Comparison of ENCODE assay signal across 23 cellular contexts in the genomic region with DNA sequence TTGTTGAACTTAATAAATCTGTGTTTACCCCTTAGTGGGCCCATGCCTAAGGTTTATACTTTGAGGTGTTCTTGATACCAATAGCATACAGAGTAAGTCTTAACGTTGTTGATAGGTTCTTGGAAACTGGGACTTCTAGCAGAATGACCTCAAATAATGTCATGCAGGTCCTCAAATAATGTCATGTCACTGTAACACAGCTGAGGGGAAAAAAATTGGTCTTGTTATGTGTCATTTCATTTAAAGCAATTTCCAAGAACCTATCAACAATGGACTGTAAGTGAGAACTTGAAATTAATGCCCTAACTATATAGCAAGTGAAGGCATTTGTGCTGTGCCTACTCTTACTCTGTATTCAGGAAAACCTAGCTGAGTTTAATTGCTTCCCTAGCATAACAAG. TPM values are rescaled to one million over a fixed set of nuclear protein-coding genes. Genes with fewer than 3 reads are reported as not detected.
A peak's percentile ranks its signal among the peaks of the same experiment; 100 is the strongest.
DNase-seq lines count a peak whose midpoint lies in the region; ATAC-seq and TF ChIP-seq lines count a peak whose summit lies in the region.
"Had no signal": no experiment of that assay in that cellular context is flagged by ENCODE, and none has a peak within 500 bp of the region (broad histone marks: within the 10 kb centered on the region; RNA-seq: fewer than 3 reads in every experiment).

No MANE protein-coding gene starts in this region.

- no peak for DNase-seq in CD4-positive, CD25-positive, alpha-beta regulatory T cell
- no peak for DNase-seq in CD8-positive, alpha-beta memory T cell
- DNase-seq in activated CD8-positive, alpha-beta T cell treated with anti-CD3 and anti-CD28 coated beads for 36 hours, result no peak
- DNase-seq in right lobe of liver (no peak), OCI-LY7 (ENCODE audit: low spot score) (no peak)
- no peak for DNase-seq in stimulated activated CD4-positive, alpha-beta T cell treated with anti-CD3 and anti-CD28 coated beads, Interleukin-12 subunit alpha, Interleukin-12 subunit beta, amount 100 ng/mL, for 4 hours
- DNase-seq: activated CD4-positive, alpha-beta T cell treated with anti-CD3 and anti-CD28 coated beads for 4 hours; esophagus squamous epithelium; left cardiac atrium; NCI-H1092; NCI-H187; NCI-H524 treated with DMSO at 0.1 percent for 48 hours; PC-3; right cardiac atrium; stimulated activated CD4-positive, alpha-beta T cell treated with anti-CD3 and anti-CD28 coated beads, Interleukin-4, amount 100 ng/mL, for 1 hour; T-helper 2 cell had no signal

- peaks cover 48 to 53% (median 51%) of the 10 kb centered on the region in 4 donors for H3K4me1 Mint-ChIP-seq in CD4-positive, CD25-positive, alpha-beta regulatory T cell
- H3K4me1 Mint-ChIP-seq in CD8-positive, alpha-beta memory T cell, result peaks cover 44 to 74% (median 71%) of the 10 kb centered on the region in 3 donors
- peaks cover 55% of the 10 kb centered on the region for H3K4me1 Mint-ChIP-seq in activated CD8-positive, alpha-beta T cell treated with anti-CD3 and anti-CD28 coated beads for 36 hours (ENCODE audit: low read depth)

- H3K79me2 ChIP-seq in OCI-LY7 (ENCODE audit: insufficient read depth, low read depth, low read length), result peaks cover 72% of the 10 kb centered on the region

- H2AFZ ChIP-seq in OCI-LY7 (ENCODE audit: low read length), result no peak overlapping the region
- H2AFZ ChIP-seq: neural progenitor cell had no signal

- H3K4me3 Mint-ChIP-seq in CD4-positive, CD25-positive, alpha-beta regulatory T cell, result peak overlapping the region in 1 of 4 donors; percentile 37
- H3K4me3 Mint-ChIP-seq in CD8-positive, alpha-beta memory T cell, result no peak overlapping the region
- no peak overlapping the region for H3K4me3 Mint-ChIP-seq in activated CD8-positive, alpha-beta T cell treated with anti-CD3 and anti-CD28 coated beads for 36 hours
- H3K4me3 Mint-ChIP-seq: central memory CD8-positive, alpha-beta T cell; dendritic cell treated with granulocyte-macrophage colony-stimulating factor and Interleukin-4, amounts not matched to agents 40 ng/mL and 50 ng/mL, for 4 days; neural progenitor cell had no signal

- no peak overlapping the region for H3K27ac ChIP-seq in CD4-positive, CD25-positive, alpha-beta regulatory T cell (ENCODE audit: insufficient read depth, low read length, poor library complexity, severe bottlenecking)
- no peak overlapping the region for H3K27ac ChIP-seq in CD8-positive, alpha-beta memory T cell (ENCODE audit: low read depth, low read length)
- H3K27ac ChIP-seq in right lobe of liver, result peak overlapping the region in 2 of 3 donors; percentile 17 to 64
- H3K27ac ChIP-seq in OCI-LY7 (ENCODE audit: low read depth, low read length, poor library complexity, severe bottlenecking), result no peak overlapping the region
- H3K27ac ChIP-seq: esophagus squamous epithelium, neural progenitor cell had no signal

- no peak overlapping the region for H3K4me2 ChIP-seq in OCI-LY7 (ENCODE audit: low read length)
- H3K4me2 ChIP-seq: neural progenitor cell had no signal

- peaks cover 40% of the 10 kb centered on the region for H3K4me1 ChIP-seq in CD4-positive, CD25-positive, alpha-beta regulatory T cell (ENCODE audit: control insufficient read depth, insufficient read depth, low read length, poor library complexity, severe bottlenecking)
- H3K4me1 ChIP-seq in CD8-positive, alpha-beta memory T cell (ENCODE audit: insufficient read depth, low read length), result peaks cover 23% of the 10 kb centered on the region
- H3K4me1 ChIP-seq in right lobe of liver, result peaks cover 0 to 64% (median 18%) of the 10 kb centered on the region in 4 donors
- H3K4me1 ChIP-seq in OCI-LY7 (ENCODE audit: insufficient read depth, low read length, poor library complexity, severe bottlenecking), result peaks cover 19% of the 10 kb centered on the region
- H3K4me1 ChIP-seq: neural progenitor cell had no signal

- no peak overlapping the region for H3K4me3 ChIP-seq in CD4-positive, CD25-positive, alpha-beta regulatory T cell (ENCODE audit: low read depth, low read length)
- H3K4me3 ChIP-seq in CD8-positive, alpha-beta memory T cell (ENCODE audit: low read length), result no peak overlapping the region
- H3K4me3 ChIP-seq in right lobe of liver (no peak overlapping the region), OCI-LY7 (ENCODE audit: low read depth, low read length, poor library complexity, severe bottlenecking) (no peak overlapping the region)
- H3K4me3 ChIP-seq: esophagus squamous epithelium, neural progenitor cell had no signal

- CTCF ChIA-PET in CD8-positive, alpha-beta memory T cell (lab: Charles Lee), result no interaction called here
- CTCF ChIA-PET in activated CD8-positive, alpha-beta T cell treated with anti-CD3 and anti-CD28 coated beads for 36 hours (lab: Charles Lee), result no interaction called here
- CTCF ChIA-PET in OCI-LY7 (lab: Charles Lee; ENCODE audit: unreplicated experiment), result no interaction called here

- no peaks in the 10 kb centered on the region for H3K9me3 ChIP-seq in CD4-positive, CD25-positive, alpha-beta regulatory T cell (ENCODE audit: control insufficient read depth in 2 of 2, low read length in 2 of 2)
- H3K9me3 ChIP-seq in CD8-positive, alpha-beta memory T cell (ENCODE audit: low read length), result no peaks in the 10 kb centered on the region
- H3K9me3 ChIP-seq in right lobe of liver (no peaks in the 10 kb centered on the region), OCI-LY7 (ENCODE audit: low read length) (no peaks in the 10 kb centered on the region)
- H3K9me3 ChIP-seq: esophagus squamous epithelium had no signal

- peaks cover 57% of the 10 kb centered on the region for H3K36me3 Mint-ChIP-seq in CD4-positive, CD25-positive, alpha-beta regulatory T cell
- peaks cover 19 to 90% (median 37%) of the 10 kb centered on the region in 3 donors for H3K36me3 Mint-ChIP-seq in CD8-positive, alpha-beta memory T cell
- H3K36me3 Mint-ChIP-seq in activated CD8-positive, alpha-beta T cell treated with anti-CD3 and anti-CD28 coated beads for 36 hours (ENCODE audit: low read depth), result peaks cover 77% of the 10 kb centered on the region

- ATAC-seq in CD4-positive, CD25-positive, alpha-beta regulatory T cell (ENCODE audit: low read depth in 2 of 2), result no peak
- peak; percentile 19 for ATAC-seq in activated CD8-positive, alpha-beta T cell treated with anti-CD3 and anti-CD28 coated beads for 36 hours
- no peak for ATAC-seq in right lobe of liver
- ATAC-seq in GM19328 (IDR thresholded peaks at IDR 0.05; ENCODE audit: unreplicated experiment), result no peak
- ATAC-seq: left cardiac atrium, PC-3, Right ventricle myocardium inferior, SK-N-SH treated with all-trans-retinoic acid at 6 μM for 48 hours had no signal

- intact Hi-C loops in activated CD8-positive, alpha-beta T cell treated with anti-CD3 and anti-CD28 coated beads for 36 hours (cut with micrococcal nuclease), result no loop called here
- intact Hi-C loops in right lobe of liver (cut with DNase I), result no loop called here
- intact Hi-C loops in OCI-LY7 (cut with micrococcal nuclease; ENCODE audit: unreplicated experiment), result no loop called here

- WGBS in right lobe of liver (ENCODE audit: insufficient coverage, low coverage, low lambda C conversion rate, missing lambda C conversion rate), result 25% methylated on average over 1 of the region's 1 CpG

- no peaks in the 10 kb centered on the region for H3K27me3 Mint-ChIP-seq in CD4-positive, CD25-positive, alpha-beta regulatory T cell
- H3K27me3 Mint-ChIP-seq in CD8-positive, alpha-beta memory T cell, result no peaks in the 10 kb centered on the region
- H3K27me3 Mint-ChIP-seq in activated CD8-positive, alpha-beta T cell treated with anti-CD3 and anti-CD28 coated beads for 36 hours, result no peaks in the 10 kb centered on the region
- H3K27me3 Mint-ChIP-seq: central memory CD8-positive, alpha-beta T cell; dendritic cell treated with granulocyte-macrophage colony-stimulating factor and Interleukin-4, amounts not matched to agents 40 ng/mL and 50 ng/mL, for 4 days had no signal

- no TSS peak for BruUV-seq in OCI-LY7 (replicated peaks; lab: Mats Ljungman, UMichigan)

- H3K9me3 Mint-ChIP-seq in CD4-positive, CD25-positive, alpha-beta regulatory T cell, result no peaks in the 10 kb centered on the region
- H3K9me3 Mint-ChIP-seq in CD8-positive, alpha-beta memory T cell, result no peaks in the 10 kb centered on the region
- no peaks in the 10 kb centered on the region for H3K9me3 Mint-ChIP-seq in activated CD8-positive, alpha-beta T cell treated with anti-CD3 and anti-CD28 coated beads for 36 hours
- H3K9me3 Mint-ChIP-seq: activated T-helper 2 cell treated with anti-CD3 and anti-CD28 coated beads, Interferon-gamma antibody, Interleukin-2, Interleukin-4, amounts not matched to agents 10 μg/mL and 5 μg/mL and 100 μg/mL, durations not matched to agents 14 hours and 24 hours and 36 hours; central memory CD8-positive, alpha-beta T cell; dendritic cell treated with granulocyte-macrophage colony-stimulating factor and Interleukin-4, amounts not matched to agents 40 ng/mL and 50 ng/mL, for 4 days; neural progenitor cell had no signal

- no peaks in the 10 kb centered on the region for H3K27me3 ChIP-seq in CD4-positive, CD25-positive, alpha-beta regulatory T cell (ENCODE audit: control insufficient read depth, insufficient read depth, low read length)
- no peaks in the 10 kb centered on the region for H3K27me3 ChIP-seq in CD8-positive, alpha-beta memory T cell (ENCODE audit: insufficient read depth, low read length, poor library complexity, severe bottlenecking)
- H3K27me3 ChIP-seq in right lobe of liver, result no peaks in the 10 kb centered on the region
- H3K27me3 ChIP-seq: esophagus squamous epithelium, neural progenitor cell had no signal

- H4K20me1 ChIP-seq in OCI-LY7 (ENCODE audit: insufficient read depth, low read length), result peaks cover 28% of the 10 kb centered on the region

- H3K9me2 ChIP-seq in OCI-LY7 (ENCODE audit: insufficient read depth, low read length), result no peaks in the 10 kb centered on the region

- no peak for TF ChIP-seq POLR2A in right lobe of liver (IDR thresholded peaks at IDR 0.05)

- TF ChIP-seq CTCF in activated CD8-positive, alpha-beta T cell treated with anti-CD3 and anti-CD28 coated beads for 36 hours (IDR thresholded peaks at IDR 0.05), result no peak
- TF ChIP-seq CTCF in right lobe of liver (IDR thresholded peaks at IDR 0.05) (no peak), OCI-LY7 (conservative IDR thresholded peaks at IDR 0.05; ENCODE audit: low read length) (no peak)

- peaks cover 91% of the 10 kb centered on the region for H3K36me3 ChIP-seq in CD4-positive, CD25-positive, alpha-beta regulatory T cell (ENCODE audit: control insufficient read depth, insufficient read depth, low read length)
- peaks cover 70% of the 10 kb centered on the region for H3K36me3 ChIP-seq in CD8-positive, alpha-beta memory T cell (ENCODE audit: insufficient read depth, low read length)
- H3K36me3 ChIP-seq in right lobe of liver, result peaks cover 4 to 91% (median 56%) of the 10 kb centered on the region in 4 donors
- peaks cover 100% of the 10 kb centered on the region for H3K36me3 ChIP-seq in OCI-LY7 (ENCODE audit: insufficient read depth, low read length)

- POLR2A ChIA-PET in CD8-positive, alpha-beta memory T cell (lab: Charles Lee), result no interaction called here
- POLR2A ChIA-PET in activated CD8-positive, alpha-beta T cell treated with anti-CD3 and anti-CD28 coated beads for 36 hours (lab: Charles Lee), result no interaction called here
- POLR2A ChIA-PET in OCI-LY7 (lab: Charles Lee), result no interaction called here

- H3K27ac Mint-ChIP-seq in CD4-positive, CD25-positive, alpha-beta regulatory T cell, result peak overlapping the region in 2 of 3 donors; percentile 2 to 6
- H3K27ac Mint-ChIP-seq in CD8-positive, alpha-beta memory T cell, result peak overlapping the region in 6 of 8 donors; percentile 10 to 47 (median 30)
- peak overlapping the region; percentile 75 for H3K27ac Mint-ChIP-seq in activated CD8-positive, alpha-beta T cell treated with anti-CD3 and anti-CD28 coated beads for 36 hours
- H3K27ac Mint-ChIP-seq: activated T-helper 2 cell treated with anti-CD3 and anti-CD28 coated beads, Interferon-gamma antibody, Interleukin-2, Interleukin-4, amounts not matched to agents 10 μg/mL and 5 μg/mL and 100 μg/mL, durations not matched to agents 14 hours and 24 hours and 36 hours; dendritic cell treated with granulocyte-macrophage colony-stimulating factor and Interleukin-4, amounts not matched to agents 40 ng/mL and 50 ng/mL, for 4 days; neural progenitor cell had no signal

RNA-seq across cellular contexts. Expression of gene DNAJA1, which starts 7.2 kb away (rescaled TPM):
- total RNA-seq in CD4-positive, CD25-positive, alpha-beta regulatory T cell, result 214 TPM
- polyA plus RNA-seq in CD4-positive, CD25-positive, alpha-beta regulatory T cell, result 100 to 1,000 TPM in 2 of 4 donors, 10 to 100 TPM in 2; 82.4 to 106 (median 99.1) TPM
- 100 to 1,000 TPM; 318 to 332 TPM for total RNA-seq in CD8-positive, alpha-beta memory T cell
- polyA plus RNA-seq in CD8-positive, alpha-beta memory T cell, result 106 TPM
- 100 to 1,000 TPM; 139 to 143 TPM for total RNA-seq in activated CD8-positive, alpha-beta T cell treated with anti-CD3 and anti-CD28 coated beads for 36 hours
- total RNA-seq in right lobe of liver, result 100 to 1,000 TPM in 2 of 6 experiments, 10 to 100 TPM in 4; 60.1 to 130 (median 93.9) TPM
- total RNA-seq in OCI-LY7 (2014; rRNA removed; shearing (Covaris generic)), result 110 and 136 TPM in 2 replicates
- total RNA-seq in OCI-LY7 (2022), result 65.3 and 109 TPM in 2 replicates

RNA-seq across cellular contexts. Expression of gene APTX, which starts 30.9 kb away (rescaled TPM):
- total RNA-seq in CD4-positive, CD25-positive, alpha-beta regulatory T cell, result 27.5 TPM
- polyA plus RNA-seq in CD4-positive, CD25-positive, alpha-beta regulatory T cell, result 10 to 100 TPM; 28.1 to 42.3 (median 29.7) TPM
- total RNA-seq in CD8-positive, alpha-beta memory T cell, result 10 to 100 TPM; 54.2 to 60.1 TPM
- polyA plus RNA-seq in CD8-positive, alpha-beta memory T cell, result 22.1 TPM
- total RNA-seq in activated CD8-positive, alpha-beta T cell treated with anti-CD3 and anti-CD28 coated beads for 36 hours, result 10 to 100 TPM; 39.2 to 42.9 TPM
- 10 to 100 TPM; 11.4 to 23.2 (median 15.3) TPM for total RNA-seq in right lobe of liver
- 51.0 TPM in 2 replicates for total RNA-seq in OCI-LY7 (2014; rRNA removed; shearing (Covaris generic))
- total RNA-seq in OCI-LY7 (2022), result 48.3 and 52.2 TPM in 2 replicates

RNA-seq across cellular contexts. Expression of gene SMU1, which starts 44.2 kb away (rescaled TPM):
- total RNA-seq in CD4-positive, CD25-positive, alpha-beta regulatory T cell, result 22.7 TPM
- 10 to 100 TPM; 23.7 to 27.9 (median 24.9) TPM for polyA plus RNA-seq in CD4-positive, CD25-positive, alpha-beta regulatory T cell
- total RNA-seq in CD8-positive, alpha-beta memory T cell, result 10 to 100 TPM; 27.5 to 27.6 TPM
- 21.2 TPM for polyA plus RNA-seq in CD8-positive, alpha-beta memory T cell
- 10 to 100 TPM; 23.8 to 23.9 TPM for total RNA-seq in activated CD8-positive, alpha-beta T cell treated with anti-CD3 and anti-CD28 coated beads for 36 hours
- total RNA-seq in right lobe of liver (10 to 100 TPM in 2 of 6 experiments, 1 to 10 TPM in 4; 7.0 to 10.4 (median 8.5) TPM), OCI-LY7 (2022) (26.7 and 27.9 TPM in 2 replicates)
- total RNA-seq in OCI-LY7 (2014; rRNA removed; shearing (Covaris generic)), result 20.0 and 22.0 TPM in 2 replicates

Comparison
In these comparisons a context has a peak if more than half of its experiments do, and no peak if none do; other contexts are left out.
1. H3K27ac ChIP-seq: peak in right lobe of liver (2 of 3); none in CD4-positive, CD25-positive, alpha-beta regulatory T cell (single experiment), CD8-positive, alpha-beta memory T cell (single experiment) and OCI-LY7 (single experiment).
2. H3K27ac Mint-ChIP-seq: peak in every context shown above with its lines; median percentile 75 in activated CD8-positive, alpha-beta T cell treated with anti-CD3 and anti-CD28 coated beads for 36 hours; 30 in CD8-positive, alpha-beta memory T cell; 4 in CD4-positive, CD25-positive, alpha-beta regulatory T cell.